ENCODE assay signal across 8 cellular contexts in the genomic region with DNA sequence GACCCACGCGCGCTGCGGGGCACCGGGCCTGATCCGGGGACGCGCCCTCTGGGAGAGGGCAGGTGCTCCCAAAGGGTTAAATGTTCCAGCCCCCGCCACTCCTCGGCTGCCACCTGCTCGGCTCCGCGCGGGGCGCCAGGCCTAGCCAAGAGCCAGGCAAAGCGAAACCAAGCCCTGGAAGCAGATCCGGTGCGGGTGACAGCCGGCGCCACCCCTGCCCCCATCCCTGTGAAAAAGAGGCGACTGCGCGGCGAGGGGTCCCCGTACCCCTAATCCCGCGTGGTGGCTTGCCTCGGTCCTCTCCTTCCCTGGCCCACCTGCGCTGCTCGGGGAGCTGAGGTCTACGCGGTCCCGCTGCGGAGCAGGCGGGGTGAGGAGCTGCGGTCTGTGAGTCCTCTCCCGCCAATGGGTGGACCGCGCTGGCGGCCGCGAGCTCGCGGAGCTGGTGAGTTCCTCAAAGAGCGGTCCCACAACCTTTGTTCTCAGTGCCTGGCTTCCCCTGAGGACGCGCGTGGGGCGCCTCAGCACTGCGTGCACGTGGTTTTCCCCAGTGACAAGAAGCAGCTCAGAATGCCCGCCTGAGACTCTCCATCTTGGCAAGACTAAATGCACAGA. TPM values are rescaled to one million over a fixed set of nuclear protein-coding genes. Genes with fewer than 3 reads are reported as not detected.
A peak's percentile ranks its signal among the peaks of the same experiment; 100 is the strongest.
DNase-seq lines count a peak whose midpoint lies in the region; ATAC-seq and TF ChIP-seq lines count a peak whose summit lies in the region.

A gene (minus strand): TSS at position 610 of the 615 bp plus-strand sequence.

- H3K79me2 ChIP-seq in parathyroid adenoma: no peaks in the 10 kb centered on the region

- H3K9ac ChIP-seq in parathyroid adenoma: peak within 1 kb of the TSS; percentile 1

- H2AFZ ChIP-seq in parathyroid adenoma: peak within 1 kb of the TSS; percentile 76

- peak; percentile 84 to 87 for ATAC-seq in left cardiac atrium
- no peak for ATAC-seq in HG03521 (IDR thresholded peaks at IDR 0.05; ENCODE audit: unreplicated experiment)

- 0 to 1% (median 0%) methylated on average over 1 to 52 of the region's 52 CpGs for WGBS in adrenal gland, 4 donors

- H3K27me3 ChIP-seq in adrenal gland (no peaks in the 10 kb centered on the region), parathyroid adenoma (ENCODE audit: control insufficient read depth, insufficient read depth, low read length) (no peaks in the 10 kb centered on the region), uterus (no peaks in the 10 kb centered on the region)

- H3K36me3 ChIP-seq in adrenal gland (replicated peaks in 1 of 2) (no peaks in the 10 kb centered on the region), parathyroid adenoma (ENCODE audit: control insufficient read depth, insufficient read depth, low read length) (no peaks in the 10 kb centered on the region), uterus (no peaks in the 10 kb centered on the region)

- intact Hi-C loops in adrenal gland (cut with DNase I): loop anchor here (5.0 to 10.0 kb wide), 2 partner anchors 130 to 133 kb away; a partner anchor contains a TSS
- intact Hi-C loops in left cardiac atrium (cut with DNase I): no loop called here
- intact Hi-C loops in uterus (cut with DNase I; ENCODE audit: low total_unique reads): no loop called here

- H3K9me3 ChIP-seq in adrenal gland (replicated peaks in 1 of 3) (no peaks in the 10 kb centered on the region), parathyroid adenoma (ENCODE audit: control insufficient read depth, low read length) (no peaks in the 10 kb centered on the region), uterus (no peaks in the 10 kb centered on the region)

- H3K4me3 ChIP-seq in adrenal gland: peak within 1 kb of the TSS; percentile 1 to 95 (median 82)
- H3K4me3 ChIP-seq in parathyroid adenoma (ENCODE audit: low read depth, low read length): peak within 1 kb of the TSS; percentile 65
- peak within 1 kb of the TSS; percentile 76 to 80 for H3K4me3 ChIP-seq in uterus

- H3K4me1 ChIP-seq in adrenal gland (replicated peaks in 1 of 2) (peaks cover 13 to 28% of the 10 kb centered on the region in 2 donors), parathyroid adenoma (peaks cover 42% of the 10 kb centered on the region), uterus (peaks cover 3 to 4% of the 10 kb centered on the region in 2 donors)

- peak within 1 kb of the TSS; percentile 78 for H3K4me2 ChIP-seq in parathyroid adenoma (ENCODE audit: low read length)

- peak in 1 of 2 donors; percentile 41 for TF ChIP-seq POLR2A in adrenal gland (IDR thresholded peaks at IDR 0.05)
- TF ChIP-seq POLR2A in uterus (IDR thresholded peaks at IDR 0.05): peak in 1 of 2 donors; percentile 9

- peak; percentile 61 for DNase-seq in EL
- DNase-seq in HK-2 (ENCODE audit: unreplicated experiment): peak; percentile 66
- peak; percentile 43 to 69 for DNase-seq in SW 1271 (lab: John Stamatoyannopoulos, UW)
- peak; percentile 73 to 86 (median 77) for DNase-seq in adrenal gland
- DNase-seq in left cardiac atrium: peak; percentile 77
- peak; percentile 63 to 66 for DNase-seq in uterus

- peak within 1 kb of the TSS in 4 of 5 donors; percentile 79 to 95 (median 93) for H3K27ac ChIP-seq in adrenal gland
- H3K27ac ChIP-seq in parathyroid adenoma: peak within 1 kb of the TSS; percentile 95
- H3K27ac ChIP-seq in uterus: peak within 1 kb of the TSS; percentile 96 to 98

- TF ChIP-seq CTCF in adrenal gland (IDR thresholded peaks at IDR 0.05): peak in 1 of 6 experiments; percentile 8
- TF ChIP-seq CTCF in parathyroid adenoma (IDR thresholded peaks at IDR 0.05): no peak
- peak in 1 of 4 experiments; percentile 11 for TF ChIP-seq CTCF in uterus (IDR thresholded peaks at IDR 0.05)

RNA-seq across cellular contexts. Expression of the gene that starts here (rescaled TPM):
- 10 to 100 TPM; 18.6 to 64.4 (median 44.5) TPM for total RNA-seq in adrenal gland
- polyA plus RNA-seq in adrenal gland: 100 to 1,000 TPM in 1 of 3 donors, 10 to 100 TPM in 2; 13.9 to 128 (median 78.6) TPM
- total RNA-seq in left cardiac atrium: 10 to 100 TPM; 19.7 to 24.2 TPM
- total RNA-seq in uterus: 100 to 1,000 TPM in 1 of 4 donors, 10 to 100 TPM in 3; 44.3 to 169 (median 54.2) TPM

Comparison
In these comparisons a context has a peak if more than half of its experiments do, and no peak if none do; other contexts are left out.
1. intact Hi-C loops: an anchor here in adrenal gland (5.0 to 10.0 kb wide); none called in left cardiac atrium and uterus.